Comparison of ENCODE assay signal across 8 cellular contexts in genomic region chr16:72222503-72222902, GRCh38.
"Had no signal": no experiment of that assay in that cellular context is flagged by ENCODE, and none has a peak within 500 bp of the region (broad histone marks: within the 10 kb centered on the region; RNA-seq: fewer than 3 reads in every experiment).

No MANE protein-coding gene starts in this region.

- ATAC-seq: GM12878 had no signal

- FAIRE-seq: G401.6, GM12878, GM12891, GM12892, GM18507, GM19239 had no signal

- H3K4me3 ChIP-seq: GM12878 had no signal

- DNase-seq: GDM1, GF-D8 had no signal
